In genomic region chr1:16641159-16641975, GRCh38 we compare ENCODE assay signal across 7 cellular contexts. TPM values are rescaled to one million over a fixed set of nuclear protein-coding genes. Genes with fewer than 3 reads are reported as not detected.
"Had no signal": no experiment of that assay in that cellular context is flagged by ENCODE, and none has a peak within 500 bp of the region (broad histone marks: within the 10 kb centered on the region; RNA-seq: fewer than 3 reads in every experiment).

No MANE protein-coding gene starts in this region.

RNA-seq across cellular contexts. Expression of gene RNU1-3, which starts 25.4 kb away (rescaled TPM):
- total RNA-seq: fibroblast of villous mesenchyme, right atrium auricular region had no signal
- polyA plus RNA-seq: adipose tissue; esophagus; fibroblast of lung; naive thymus-derived CD4-positive, alpha-beta T cell; stomach had no signal
